Comparison of ENCODE assay signal across 8 cellular contexts in genomic region chr17:31596382-31597323, GRCh38.
DNase-seq lines count a peak whose midpoint lies in the region; ATAC-seq and TF ChIP-seq lines count a peak whose summit lies in the region.

No MANE protein-coding gene starts in this region.

- peak; percentile 100 for ATAC-seq in stimulated activated naive B cell treated with anti-CD40 and anti-IgM and Interleukin-4, amounts not matched to agents 10 μg/mL and 1 μg/mL and 100 μg/mL, for 72 hours (replicated peaks)

- H3K27me3 Mint-ChIP-seq in stimulated activated naive B cell treated with anti-CD40 and anti-IgM and Interleukin-4, amounts not matched to agents 10 μg/mL and 1 μg/mL and 100 μg/mL, for 72 hours = no peaks in the 10 kb centered on the region

- H3K36me3 Mint-ChIP-seq in stimulated activated naive B cell treated with anti-CD40 and anti-IgM and Interleukin-4, amounts not matched to agents 10 μg/mL and 1 μg/mL and 100 μg/mL, for 72 hours = peaks cover 0 to 9% of the 10 kb centered on the region in 2 donors

- no peak overlapping the region for H3K4me3 ChIP-seq in GM06990 (replicated peaks; ENCODE audit: low read depth, low read length)

- no peak for TF ChIP-seq CTCF in GM06990 (IDR thresholded peaks at IDR 0.05; ENCODE audit: insufficient read depth, low read length, poor library complexity, severe bottlenecking)

- peak overlapping the region; percentile 95 for H3K27ac Mint-ChIP-seq in stimulated activated naive B cell treated with anti-CD40 and anti-IgM and Interleukin-4, amounts not matched to agents 10 μg/mL and 1 μg/mL and 100 μg/mL, for 72 hours

- H3K4me3 Mint-ChIP-seq in stimulated activated naive B cell treated with anti-CD40 and anti-IgM and Interleukin-4, amounts not matched to agents 10 μg/mL and 1 μg/mL and 100 μg/mL, for 72 hours = peak overlapping the region in 1 of 2 donors; percentile 7

- H3K27me3 ChIP-seq in GM06990 (replicated peaks; ENCODE audit: control insufficient read depth, insufficient read depth, low read length) = no peaks in the 10 kb centered on the region; the same call in 1 of the 2 replicates

- DNase-seq in GM06990 (ENCODE audit: extremely low read depth, insufficient read length) = peak; percentile 81
- DNase-seq in GOT3 (lab: John Stamatoyannopoulos, UW) = peak; percentile 78
- DNase-seq in NCI-H460 (ENCODE audit: extremely low read depth, low read depth) = peak; percentile 97
- DNase-seq in caudate nucleus (lab: John Stamatoyannopoulos, UW) = peak in 23 of 61 donors; percentile 4 to 73 (median 16)
- peak; percentile 98 for DNase-seq in kidney glomerular epithelial cell (lab: John Stamatoyannopoulos, UW)
- peak; percentile 85 for DNase-seq in stimulated activated naive B cell treated with anti-CD40 and anti-IgM and Interleukin-4, amounts not matched to agents 10 μg/mL and 1 μg/mL and 100 μg/mL, for 72 hours
- no peak for DNase-seq in effector CD4-positive, alpha-beta T cell
- no peak for DNase-seq in NK-92 treated with Interleukin-12 subunit alpha and Interleukin-12 subunit beta, amount 100 ng/mL, for 24 hours (lab: John Stamatoyannopoulos, UW)

- peaks cover 35 to 48% of the 10 kb centered on the region in 2 donors for H3K4me1 Mint-ChIP-seq in stimulated activated naive B cell treated with anti-CD40 and anti-IgM and Interleukin-4, amounts not matched to agents 10 μg/mL and 1 μg/mL and 100 μg/mL, for 72 hours

- peak overlapping the region; percentile 44 for H3K27ac ChIP-seq in caudate nucleus (ENCODE audit: low read depth, low read length)

- H3K9me3 Mint-ChIP-seq in stimulated activated naive B cell treated with anti-CD40 and anti-IgM and Interleukin-4, amounts not matched to agents 10 μg/mL and 1 μg/mL and 100 μg/mL, for 72 hours = no peaks in the 10 kb centered on the region

- no peaks in the 10 kb centered on the region for H3K36me3 ChIP-seq in GM06990 (ENCODE audit: control insufficient read depth, insufficient read depth, low read length)

Comparison
In these comparisons a context has a peak if more than half of its experiments do, and no peak if none do; other contexts are left out.
1. DNase-seq: peak in GM06990 (single experiment), GOT3 (single experiment), NCI-H460 (single experiment), kidney glomerular epithelial cell (single experiment) and stimulated activated naive B cell treated with anti-CD40 and anti-IgM and Interleukin-4, amounts not matched to agents 10 μg/mL and 1 μg/mL and 100 μg/mL, for 72 hours (single experiment); none in effector CD4-positive, alpha-beta T cell (single experiment) and NK-92 treated with Interleukin-12 subunit alpha and Interleukin-12 subunit beta, amount 100 ng/mL, for 24 hours (single experiment).